In the genomic region with DNA sequence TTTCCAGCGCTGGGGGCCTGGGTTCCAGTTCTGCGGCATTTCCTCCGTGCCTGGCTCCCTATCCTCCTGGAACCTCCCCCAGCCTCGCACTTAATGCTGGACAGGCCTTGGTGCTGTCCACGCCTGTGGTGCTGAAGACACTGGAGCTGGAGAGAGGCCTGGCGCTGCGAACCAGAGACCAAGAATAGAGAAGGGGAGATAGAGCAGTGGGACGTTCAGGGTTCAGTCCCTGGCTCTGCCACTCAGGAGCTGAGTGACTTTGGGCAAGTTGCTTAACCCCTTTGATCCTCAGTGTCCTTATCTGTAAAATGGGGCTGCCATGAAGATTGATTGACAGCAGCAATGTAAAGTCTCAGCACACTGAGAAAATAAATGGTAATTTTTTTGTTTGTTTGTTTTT, we compare ENCODE assay signal across 1 cellular context.
TF ChIP-seq lines count a peak whose summit lies in the region.

No MANE protein-coding gene starts in this region.

TF ChIP-seq in HepG2, 621 proteins besides CTCF, POLR2A, EP300 and RAD21 (continued from another document and continues in another):
- TF ChIP-seq, protein P1, sequence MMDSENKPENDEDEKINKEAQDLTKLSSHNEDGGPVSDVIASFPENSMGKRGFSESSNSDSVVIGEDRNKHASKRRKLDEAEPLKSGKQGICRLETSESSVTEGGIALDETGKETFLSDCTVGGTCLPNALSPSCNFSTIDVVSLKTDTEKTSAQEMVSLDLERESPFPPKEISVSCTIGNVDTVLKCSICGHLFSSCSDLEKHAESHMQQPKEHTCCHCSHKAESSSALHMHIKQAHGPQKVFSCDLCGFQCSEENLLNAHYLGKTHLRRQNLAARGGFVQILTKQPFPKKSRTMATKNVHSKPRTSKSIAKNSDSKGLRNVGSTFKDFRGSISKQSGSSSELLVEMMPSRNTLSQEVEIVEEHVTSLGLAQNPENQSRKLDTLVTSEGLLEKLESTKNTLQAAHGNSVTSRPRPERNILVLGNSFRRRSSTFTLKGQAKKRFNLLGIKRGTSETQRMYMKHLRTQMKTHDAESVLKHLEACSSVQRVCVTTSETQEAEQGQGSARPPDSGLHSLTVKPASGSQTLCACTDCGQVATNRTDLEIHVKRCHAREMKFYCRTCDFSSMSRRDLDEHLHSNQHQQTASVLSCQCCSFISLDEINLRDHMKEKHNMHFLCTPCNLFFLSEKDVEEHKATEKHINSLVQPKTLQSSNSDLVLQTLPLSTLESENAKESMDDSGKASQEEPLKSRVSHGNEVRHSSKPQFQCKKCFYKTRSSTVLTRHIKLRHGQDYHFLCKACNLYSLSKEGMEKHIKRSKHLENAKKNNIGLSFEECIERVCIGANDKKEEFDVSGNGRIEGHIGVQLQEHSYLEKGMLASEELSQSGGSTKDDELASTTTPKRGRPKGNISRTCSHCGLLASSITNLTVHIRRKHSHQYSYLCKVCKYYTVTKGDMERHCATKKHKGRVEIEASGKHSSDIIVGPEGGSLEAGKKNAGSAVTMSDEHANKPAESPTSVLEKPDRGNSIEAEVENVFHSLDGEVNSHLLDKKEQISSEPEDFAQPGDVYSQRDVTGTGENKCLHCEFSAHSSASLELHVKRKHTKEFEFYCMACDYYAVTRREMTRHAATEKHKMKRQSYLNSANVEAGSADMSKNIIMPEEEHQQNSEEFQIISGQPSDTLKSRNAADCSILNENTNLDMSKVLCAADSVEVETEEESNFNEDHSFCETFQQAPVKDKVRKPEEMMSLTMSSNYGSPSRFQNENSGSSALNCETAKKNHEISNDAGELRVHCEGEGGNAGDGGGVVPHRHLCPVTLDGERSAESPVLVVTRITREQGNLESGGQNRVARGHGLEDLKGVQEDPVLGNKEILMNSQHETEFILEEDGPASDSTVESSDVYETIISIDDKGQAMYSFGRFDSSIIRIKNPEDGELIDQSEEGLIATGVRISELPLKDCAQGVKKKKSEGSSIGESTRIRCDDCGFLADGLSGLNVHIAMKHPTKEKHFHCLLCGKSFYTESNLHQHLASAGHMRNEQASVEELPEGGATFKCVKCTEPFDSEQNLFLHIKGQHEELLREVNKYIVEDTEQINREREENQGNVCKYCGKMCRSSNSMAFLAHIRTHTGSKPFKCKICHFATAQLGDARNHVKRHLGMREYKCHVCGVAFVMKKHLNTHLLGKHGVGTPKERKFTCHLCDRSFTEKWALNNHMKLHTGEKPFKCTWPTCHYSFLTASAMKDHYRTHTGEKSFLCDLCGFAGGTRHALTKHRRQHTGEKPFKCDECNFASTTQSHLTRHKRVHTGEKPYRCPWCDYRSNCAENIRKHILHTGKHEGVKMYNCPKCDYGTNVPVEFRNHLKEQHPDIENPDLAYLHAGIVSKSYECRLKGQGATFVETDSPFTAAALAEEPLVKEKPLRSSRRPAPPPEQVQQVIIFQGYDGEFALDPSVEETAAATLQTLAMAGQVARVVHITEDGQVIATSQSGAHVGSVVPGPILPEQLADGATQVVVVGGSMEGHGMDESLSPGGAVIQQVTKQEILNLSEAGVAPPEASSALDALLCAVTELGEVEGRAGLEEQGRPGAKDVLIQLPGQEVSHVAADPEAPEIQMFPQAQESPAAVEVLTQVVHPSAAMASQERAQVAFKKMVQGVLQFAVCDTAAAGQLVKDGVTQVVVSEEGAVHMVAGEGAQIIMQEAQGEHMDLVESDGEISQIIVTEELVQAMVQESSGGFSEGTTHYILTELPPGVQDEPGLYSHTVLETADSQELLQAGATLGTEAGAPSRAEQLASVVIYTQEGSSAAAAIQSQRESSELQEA (CRISPR knock-in tag; IDR thresholded peaks at IDR 0.05; ENCODE audit: not compliant biosample characterization), result no peak
- TF ChIP-seq, protein P2, sequence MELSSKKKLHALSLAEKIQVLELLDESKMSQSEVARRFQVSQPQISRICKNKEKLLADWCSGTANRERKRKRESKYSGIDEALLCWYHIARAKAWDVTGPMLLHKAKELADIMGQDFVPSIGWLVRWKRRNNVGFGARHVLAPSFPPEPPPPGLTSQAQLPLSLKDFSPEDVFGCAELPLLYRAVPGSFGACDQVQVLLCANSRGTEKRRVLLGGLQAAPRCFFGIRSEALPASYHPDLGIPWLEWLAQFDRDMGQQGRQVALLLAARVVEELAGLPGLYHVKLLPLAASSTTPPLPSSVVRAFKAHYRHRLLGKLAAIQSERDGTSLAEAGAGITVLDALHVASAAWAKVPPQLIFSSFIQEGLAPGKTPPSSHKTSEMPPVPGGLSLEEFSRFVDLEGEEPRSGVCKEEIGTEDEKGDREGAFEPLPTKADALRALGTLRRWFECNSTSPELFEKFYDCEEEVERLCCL (CRISPR knock-in tag; IDR thresholded peaks at IDR 0.05; ENCODE audit: borderline replicate concordance), result peak; percentile 81; the same call in 1 of the 2 replicates
- TF ChIP-seq, protein P3, sequence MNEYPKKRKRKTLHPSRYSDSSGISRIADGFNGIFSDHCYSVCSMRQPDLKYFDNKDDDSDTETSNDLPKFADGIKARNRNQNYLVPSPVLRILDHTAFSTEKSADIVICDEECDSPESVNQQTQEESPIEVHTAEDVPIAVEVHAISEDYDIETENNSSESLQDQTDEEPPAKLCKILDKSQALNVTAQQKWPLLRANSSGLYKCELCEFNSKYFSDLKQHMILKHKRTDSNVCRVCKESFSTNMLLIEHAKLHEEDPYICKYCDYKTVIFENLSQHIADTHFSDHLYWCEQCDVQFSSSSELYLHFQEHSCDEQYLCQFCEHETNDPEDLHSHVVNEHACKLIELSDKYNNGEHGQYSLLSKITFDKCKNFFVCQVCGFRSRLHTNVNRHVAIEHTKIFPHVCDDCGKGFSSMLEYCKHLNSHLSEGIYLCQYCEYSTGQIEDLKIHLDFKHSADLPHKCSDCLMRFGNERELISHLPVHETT (CRISPR knock-in tag; conservative IDR thresholded peaks at IDR 0.05), result peak; percentile 87
- TF ChIP-seq KAT2B (IDR thresholded peaks at IDR 0.05; ENCODE audit: borderline replicate concordance, low read depth, low read length) (no peak), ZNF672 (CRISPR knock-in tag; IDR thresholded peaks at IDR 0.05) (0 out of 2 replicates have a peak, but pooled peaks have one; percentile 54), BCL6 (CRISPR knock-in tag; IDR thresholded peaks at IDR 0.05) (peak; percentile 75), ZNF17 (CRISPR knock-in tag; IDR thresholded peaks at IDR 0.05) (no peak), EZH2 (conservative IDR thresholded peaks at IDR 0.05; ENCODE audit: low read depth, low read length) (no peak), ZNF317 (CRISPR knock-in tag; IDR thresholded peaks at IDR 0.05) (peak; percentile 54; the same call in 1 of the 2 replicates), ZNF564 (CRISPR knock-in tag; IDR thresholded peaks at IDR 0.05) (peak; percentile 83; the same call in 1 of the 2 replicates), JUN (CRISPR knock-in tag; IDR thresholded peaks at IDR 0.05) (0 out of 2 replicates have a peak, but pooled peaks have one; percentile 34), CHCHD3 (CRISPR knock-in tag; IDR thresholded peaks at IDR 0.05) (0 out of 2 replicates have a peak, but pooled peaks have one; percentile 59)
- TF ChIP-seq, protein P4, sequence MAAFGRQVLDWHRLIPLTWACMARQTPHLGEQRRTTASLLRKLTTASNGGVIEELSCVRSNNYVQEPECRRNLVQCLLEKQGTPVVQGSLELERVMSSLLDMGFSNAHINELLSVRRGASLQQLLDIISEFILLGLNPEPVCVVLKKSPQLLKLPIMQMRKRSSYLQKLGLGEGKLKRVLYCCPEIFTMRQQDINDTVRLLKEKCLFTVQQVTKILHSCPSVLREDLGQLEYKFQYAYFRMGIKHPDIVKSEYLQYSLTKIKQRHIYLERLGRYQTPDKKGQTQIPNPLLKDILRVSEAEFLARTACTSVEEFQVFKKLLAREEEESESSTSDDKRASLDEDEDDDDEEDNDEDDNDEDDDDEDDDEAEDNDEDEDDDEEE (CRISPR knock-in tag; IDR thresholded peaks at IDR 0.05), result 0 out of 2 replicates have a peak, but pooled peaks have one; percentile 65
- TF ChIP-seq, protein P5, sequence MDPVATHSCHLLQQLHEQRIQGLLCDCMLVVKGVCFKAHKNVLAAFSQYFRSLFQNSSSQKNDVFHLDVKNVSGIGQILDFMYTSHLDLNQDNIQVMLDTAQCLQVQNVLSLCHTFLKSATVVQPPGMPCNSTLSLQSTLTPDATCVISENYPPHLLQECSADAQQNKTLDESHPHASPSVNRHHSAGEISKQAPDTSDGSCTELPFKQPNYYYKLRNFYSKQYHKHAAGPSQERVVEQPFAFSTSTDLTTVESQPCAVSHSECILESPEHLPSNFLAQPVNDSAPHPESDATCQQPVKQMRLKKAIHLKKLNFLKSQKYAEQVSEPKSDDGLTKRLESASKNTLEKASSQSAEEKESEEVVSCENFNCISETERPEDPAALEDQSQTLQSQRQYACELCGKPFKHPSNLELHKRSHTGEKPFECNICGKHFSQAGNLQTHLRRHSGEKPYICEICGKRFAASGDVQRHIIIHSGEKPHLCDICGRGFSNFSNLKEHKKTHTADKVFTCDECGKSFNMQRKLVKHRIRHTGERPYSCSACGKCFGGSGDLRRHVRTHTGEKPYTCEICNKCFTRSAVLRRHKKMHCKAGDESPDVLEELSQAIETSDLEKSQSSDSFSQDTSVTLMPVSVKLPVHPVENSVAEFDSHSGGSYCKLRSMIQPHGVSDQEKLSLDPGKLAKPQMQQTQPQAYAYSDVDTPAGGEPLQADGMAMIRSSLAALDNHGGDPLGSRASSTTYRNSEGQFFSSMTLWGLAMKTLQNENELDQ (CRISPR knock-in tag; IDR thresholded peaks at IDR 0.05; ENCODE audit: borderline replicate concordance), result peak; percentile 99
- TF ChIP-seq, protein P6, sequence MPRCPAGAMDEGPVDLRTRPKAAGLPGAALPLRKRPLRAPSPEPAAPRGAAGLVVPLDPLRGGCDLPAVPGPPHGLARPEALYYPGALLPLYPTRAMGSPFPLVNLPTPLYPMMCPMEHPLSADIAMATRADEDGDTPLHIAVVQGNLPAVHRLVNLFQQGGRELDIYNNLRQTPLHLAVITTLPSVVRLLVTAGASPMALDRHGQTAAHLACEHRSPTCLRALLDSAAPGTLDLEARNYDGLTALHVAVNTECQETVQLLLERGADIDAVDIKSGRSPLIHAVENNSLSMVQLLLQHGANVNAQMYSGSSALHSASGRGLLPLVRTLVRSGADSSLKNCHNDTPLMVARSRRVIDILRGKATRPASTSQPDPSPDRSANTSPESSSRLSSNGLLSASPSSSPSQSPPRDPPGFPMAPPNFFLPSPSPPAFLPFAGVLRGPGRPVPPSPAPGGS (CRISPR knock-in tag; IDR thresholded peaks at IDR 0.05), result peak; percentile 81; the same call in 1 of the 2 replicates
- TF ChIP-seq, protein P7, sequence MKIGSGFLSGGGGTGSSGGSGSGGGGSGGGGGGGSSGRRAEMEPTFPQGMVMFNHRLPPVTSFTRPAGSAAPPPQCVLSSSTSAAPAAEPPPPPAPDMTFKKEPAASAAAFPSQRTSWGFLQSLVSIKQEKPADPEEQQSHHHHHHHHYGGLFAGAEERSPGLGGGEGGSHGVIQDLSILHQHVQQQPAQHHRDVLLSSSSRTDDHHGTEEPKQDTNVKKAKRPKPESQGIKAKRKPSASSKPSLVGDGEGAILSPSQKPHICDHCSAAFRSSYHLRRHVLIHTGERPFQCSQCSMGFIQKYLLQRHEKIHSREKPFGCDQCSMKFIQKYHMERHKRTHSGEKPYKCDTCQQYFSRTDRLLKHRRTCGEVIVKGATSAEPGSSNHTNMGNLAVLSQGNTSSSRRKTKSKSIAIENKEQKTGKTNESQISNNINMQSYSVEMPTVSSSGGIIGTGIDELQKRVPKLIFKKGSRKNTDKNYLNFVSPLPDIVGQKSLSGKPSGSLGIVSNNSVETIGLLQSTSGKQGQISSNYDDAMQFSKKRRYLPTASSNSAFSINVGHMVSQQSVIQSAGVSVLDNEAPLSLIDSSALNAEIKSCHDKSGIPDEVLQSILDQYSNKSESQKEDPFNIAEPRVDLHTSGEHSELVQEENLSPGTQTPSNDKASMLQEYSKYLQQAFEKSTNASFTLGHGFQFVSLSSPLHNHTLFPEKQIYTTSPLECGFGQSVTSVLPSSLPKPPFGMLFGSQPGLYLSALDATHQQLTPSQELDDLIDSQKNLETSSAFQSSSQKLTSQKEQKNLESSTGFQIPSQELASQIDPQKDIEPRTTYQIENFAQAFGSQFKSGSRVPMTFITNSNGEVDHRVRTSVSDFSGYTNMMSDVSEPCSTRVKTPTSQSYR (CRISPR knock-in tag; IDR thresholded peaks at IDR 0.05; ENCODE audit: borderline replicate concordance), result peak; percentile 92
- TF ChIP-seq, protein P8, sequence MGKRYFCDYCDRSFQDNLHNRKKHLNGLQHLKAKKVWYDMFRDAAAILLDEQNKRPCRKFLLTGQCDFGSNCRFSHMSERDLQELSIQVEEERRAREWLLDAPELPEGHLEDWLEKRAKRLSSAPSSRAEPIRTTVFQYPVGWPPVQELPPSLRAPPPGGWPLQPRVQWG (CRISPR knock-in tag; IDR thresholded peaks at IDR 0.05; ENCODE audit: borderline replicate concordance, low read depth), result no peak
- TF ChIP-seq, protein P9, sequence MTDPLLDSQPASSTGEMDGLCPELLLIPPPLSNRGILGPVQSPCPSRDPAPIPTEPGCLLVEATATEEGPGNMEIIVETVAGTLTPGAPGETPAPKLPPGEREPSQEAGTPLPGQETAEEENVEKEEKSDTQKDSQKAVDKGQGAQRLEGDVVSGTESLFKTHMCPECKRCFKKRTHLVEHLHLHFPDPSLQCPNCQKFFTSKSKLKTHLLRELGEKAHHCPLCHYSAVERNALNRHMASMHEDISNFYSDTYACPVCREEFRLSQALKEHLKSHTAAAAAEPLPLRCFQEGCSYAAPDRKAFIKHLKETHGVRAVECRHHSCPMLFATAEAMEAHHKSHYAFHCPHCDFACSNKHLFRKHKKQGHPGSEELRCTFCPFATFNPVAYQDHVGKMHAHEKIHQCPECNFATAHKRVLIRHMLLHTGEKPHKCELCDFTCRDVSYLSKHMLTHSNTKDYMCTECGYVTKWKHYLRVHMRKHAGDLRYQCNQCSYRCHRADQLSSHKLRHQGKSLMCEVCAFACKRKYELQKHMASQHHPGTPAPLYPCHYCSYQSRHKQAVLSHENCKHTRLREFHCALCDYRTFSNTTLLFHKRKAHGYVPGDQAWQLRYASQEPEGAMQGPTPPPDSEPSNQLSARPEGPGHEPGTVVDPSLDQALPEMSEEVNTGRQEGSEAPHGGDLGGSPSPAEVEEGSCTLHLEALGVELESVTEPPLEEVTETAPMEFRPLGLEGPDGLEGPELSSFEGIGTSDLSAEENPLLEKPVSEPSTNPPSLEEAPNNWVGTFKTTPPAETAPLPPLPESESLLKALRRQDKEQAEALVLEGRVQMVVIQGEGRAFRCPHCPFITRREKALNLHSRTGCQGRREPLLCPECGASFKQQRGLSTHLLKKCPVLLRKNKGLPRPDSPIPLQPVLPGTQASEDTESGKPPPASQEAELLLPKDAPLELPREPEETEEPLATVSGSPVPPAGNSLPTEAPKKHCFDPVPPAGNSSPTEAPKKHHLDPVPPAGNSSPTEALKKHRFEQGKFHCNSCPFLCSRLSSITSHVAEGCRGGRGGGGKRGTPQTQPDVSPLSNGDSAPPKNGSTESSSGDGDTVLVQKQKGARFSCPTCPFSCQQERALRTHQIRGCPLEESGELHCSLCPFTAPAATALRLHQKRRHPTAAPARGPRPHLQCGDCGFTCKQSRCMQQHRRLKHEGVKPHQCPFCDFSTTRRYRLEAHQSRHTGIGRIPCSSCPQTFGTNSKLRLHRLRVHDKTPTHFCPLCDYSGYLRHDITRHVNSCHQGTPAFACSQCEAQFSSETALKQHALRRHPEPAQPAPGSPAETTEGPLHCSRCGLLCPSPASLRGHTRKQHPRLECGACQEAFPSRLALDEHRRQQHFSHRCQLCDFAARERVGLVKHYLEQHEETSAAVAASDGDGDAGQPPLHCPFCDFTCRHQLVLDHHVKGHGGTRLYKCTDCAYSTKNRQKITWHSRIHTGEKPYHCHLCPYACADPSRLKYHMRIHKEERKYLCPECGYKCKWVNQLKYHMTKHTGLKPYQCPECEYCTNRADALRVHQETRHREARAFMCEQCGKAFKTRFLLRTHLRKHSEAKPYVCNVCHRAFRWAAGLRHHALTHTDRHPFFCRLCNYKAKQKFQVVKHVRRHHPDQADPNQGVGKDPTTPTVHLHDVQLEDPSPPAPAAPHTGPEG (CRISPR knock-in tag; IDR thresholded peaks at IDR 0.05), result peak; percentile 79; the same call in 1 of the 2 replicates
